In genomic region chr1:84861988-84862644, GRCh38 we compare ENCODE assay signal across 1 cellular context.
TF ChIP-seq lines count a peak whose summit lies in the region.

No MANE protein-coding gene starts in this region.

TF ChIP-seq in K562, 482 proteins besides CTCF, POLR2A, EP300 and RAD21 (continued from another document):
- TF ChIP-seq, protein P1, sequence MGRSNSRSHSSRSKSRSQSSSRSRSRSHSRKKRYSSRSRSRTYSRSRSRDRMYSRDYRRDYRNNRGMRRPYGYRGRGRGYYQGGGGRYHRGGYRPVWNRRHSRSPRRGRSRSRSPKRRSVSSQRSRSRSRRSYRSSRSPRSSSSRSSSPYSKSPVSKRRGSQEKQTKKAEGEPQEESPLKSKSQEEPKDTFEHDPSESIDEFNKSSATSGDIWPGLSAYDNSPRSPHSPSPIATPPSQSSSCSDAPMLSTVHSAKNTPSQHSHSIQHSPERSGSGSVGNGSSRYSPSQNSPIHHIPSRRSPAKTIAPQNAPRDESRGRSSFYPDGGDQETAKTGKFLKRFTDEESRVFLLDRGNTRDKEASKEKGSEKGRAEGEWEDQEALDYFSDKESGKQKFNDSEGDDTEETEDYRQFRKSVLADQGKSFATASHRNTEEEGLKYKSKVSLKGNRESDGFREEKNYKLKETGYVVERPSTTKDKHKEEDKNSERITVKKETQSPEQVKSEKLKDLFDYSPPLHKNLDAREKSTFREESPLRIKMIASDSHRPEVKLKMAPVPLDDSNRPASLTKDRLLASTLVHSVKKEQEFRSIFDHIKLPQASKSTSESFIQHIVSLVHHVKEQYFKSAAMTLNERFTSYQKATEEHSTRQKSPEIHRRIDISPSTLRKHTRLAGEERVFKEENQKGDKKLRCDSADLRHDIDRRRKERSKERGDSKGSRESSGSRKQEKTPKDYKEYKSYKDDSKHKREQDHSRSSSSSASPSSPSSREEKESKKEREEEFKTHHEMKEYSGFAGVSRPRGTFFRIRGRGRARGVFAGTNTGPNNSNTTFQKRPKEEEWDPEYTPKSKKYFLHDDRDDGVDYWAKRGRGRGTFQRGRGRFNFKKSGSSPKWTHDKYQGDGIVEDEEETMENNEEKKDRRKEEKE (IDR thresholded peaks at IDR 0.05; ENCODE audit: borderline replicate concordance in 1 of 2, control insufficient read depth in 1 of 2, low read depth in 2 of 2, low read length in 1 of 2), result no peak
- no peak for TF ChIP-seq COPS2 (conservative IDR thresholded peaks at IDR 0.05)
- TF ChIP-seq E2F5 (CRISPR knock-in tag; IDR thresholded peaks at IDR 0.05), result no peak
- no peak for TF ChIP-seq SUPT5H (IDR thresholded peaks at IDR 0.05)
